Comparison of ENCODE assay signal across 11 cellular contexts in genomic region chr15:75036269-75036668, GRCh38. TPM values are rescaled to one million over a fixed set of nuclear protein-coding genes. Genes with fewer than 3 reads are reported as not detected.
DNase-seq lines count a peak whose midpoint lies in the region; ATAC-seq and TF ChIP-seq lines count a peak whose summit lies in the region.
"Had no signal": no experiment of that assay in that cellular context is flagged by ENCODE, and none has a peak within 500 bp of the region (broad histone marks: within the 10 kb centered on the region; RNA-seq: fewer than 3 reads in every experiment).

No MANE protein-coding gene starts in this region.

- no peaks in the 10 kb centered on the region for H3K27me3 ChIP-seq in mammary epithelial cell (ENCODE audit: insufficient read depth, low read length)
- H3K27me3 ChIP-seq in mesendoderm (ENCODE audit: insufficient read depth, low read length, poor library complexity), result no peaks in the 10 kb centered on the region
- no peaks in the 10 kb centered on the region for H3K27me3 ChIP-seq in naive thymus-derived CD4-positive, alpha-beta T cell (ENCODE audit: control insufficient read depth in 2 of 2, insufficient read depth in 2 of 2, low read length in 2 of 2)

- BruUV-seq in Calu3 (replicated peaks; lab: Mats Ljungman, UMichigan) (no TSS peak), mammary epithelial cell (replicated peaks; lab: Mats Ljungman, UMichigan) (no TSS peak)

- H2BK120ac ChIP-seq in mesendoderm (ENCODE audit: low read depth, low read length), result no peak overlapping the region

- H4K5ac ChIP-seq in mesendoderm (ENCODE audit: low read length), result no peak overlapping the region

- H3K4me3 Mint-ChIP-seq in Calu3 (ENCODE audit: low read depth, unreplicated experiment), result no peak overlapping the region
- peak overlapping the region in 1 of 10 donors; percentile 37 for H3K4me3 Mint-ChIP-seq in naive thymus-derived CD4-positive, alpha-beta T cell
- H3K4me3 Mint-ChIP-seq: activated naive CD4-positive, alpha-beta T cell treated with anti-CD3 and anti-CD28 coated beads, Interleukin-2, amount 10 ng/mL, durations not matched to agents 7 days and 5 days had no signal

- no peak overlapping the region for H2AK5ac ChIP-seq in mesendoderm (ENCODE audit: low read length)

- H2AFZ ChIP-seq in mammary epithelial cell (ENCODE audit: low read depth, low read length), result no peak overlapping the region

- H3K36me3 ChIP-seq in mammary epithelial cell (ENCODE audit: insufficient read depth, low read length), result no peaks in the 10 kb centered on the region
- no peaks in the 10 kb centered on the region for H3K36me3 ChIP-seq in mesendoderm (ENCODE audit: control insufficient read depth, insufficient read depth, low read length)
- peaks cover 0 to 9% (median 0%) of the 10 kb centered on the region in 3 experiments for H3K36me3 ChIP-seq in naive thymus-derived CD4-positive, alpha-beta T cell (ENCODE audit: control insufficient read depth in 2 of 3, insufficient read depth in 3 of 3, low read length in 3 of 3)

- TF ChIP-seq CTCF in Calu3 (IDR thresholded peaks at IDR 0.05; ENCODE audit: unreplicated experiment), result no peak
- TF ChIP-seq CTCF in mammary epithelial cell (conservative IDR thresholded peaks at IDR 0.05 in 1 of 2, IDR thresholded peaks at IDR 0.05 in 1 of 2; ENCODE audit: extremely low read depth in 1 of 2, insufficient read depth in 1 of 2, low read depth in 1 of 2, low read length in 2 of 2), result no peak

- H3K4me1 Mint-ChIP-seq in Calu3 (ENCODE audit: low read depth, unreplicated experiment), result peaks cover 60% of the 10 kb centered on the region
- peaks cover 11 to 67% (median 23%) of the 10 kb centered on the region in 7 donors for H3K4me1 Mint-ChIP-seq in naive thymus-derived CD4-positive, alpha-beta T cell

- POLR2A ChIA-PET in naive thymus-derived CD4-positive, alpha-beta T cell (lab: Charles Lee), result interaction anchor here (0.7 kb wide), 1 partner anchor 151 kb away, joined by 3 read pairs; no protein-coding TSS in a partner anchor

- H3K9me3 ChIP-seq in mammary epithelial cell (replicated peaks; ENCODE audit: insufficient read depth, low read length), result no peaks in the 10 kb centered on the region
- H3K9me3 ChIP-seq in naive thymus-derived CD4-positive, alpha-beta T cell (ENCODE audit: control insufficient read depth in 2 of 3, low read length in 3 of 3), result no peaks in the 10 kb centered on the region

- CTCF ChIA-PET in Calu3 (lab: Charles Lee), result interaction anchor here (0.6 to 1.9 kb wide), 6 partner anchors 11 to 484 kb away, joined by 3 to 8 read pairs (median 4); partner anchors contain the start of gene C15orf39
- CTCF ChIA-PET in mammary epithelial cell (lab: Charles Lee; ENCODE audit: low non-redundant PET), result no interaction called here
- CTCF ChIA-PET in naive thymus-derived CD4-positive, alpha-beta T cell (lab: Charles Lee), result no interaction called here

- no peak overlapping the region for H2BK15ac ChIP-seq in mesendoderm (replicated peaks; ENCODE audit: low read depth)

- H3K27ac ChIP-seq in mammary epithelial cell (ENCODE audit: insufficient read depth, low read depth, low read length) (no peak overlapping the region), mesendoderm (ENCODE audit: low read depth, low read length) (no peak overlapping the region)
- no peak overlapping the region for H3K27ac ChIP-seq in naive thymus-derived CD4-positive, alpha-beta T cell (ENCODE audit: low read depth, low read length)

- H3K9me3 Mint-ChIP-seq in Calu3 (ENCODE audit: low read depth, unreplicated experiment), result no peaks in the 10 kb centered on the region
- H3K9me3 Mint-ChIP-seq in naive thymus-derived CD4-positive, alpha-beta T cell, result no peaks in the 10 kb centered on the region
- H3K9me3 Mint-ChIP-seq: activated naive CD4-positive, alpha-beta T cell treated with anti-CD3 and anti-CD28 coated beads, Interleukin-2, amount 10 ng/mL, durations not matched to agents 7 days and 5 days had no signal

- H3K4me1 ChIP-seq in mammary epithelial cell (ENCODE audit: insufficient read depth, low read length) (peaks cover 35% of the 10 kb centered on the region), mesendoderm (ENCODE audit: control insufficient read depth, low read depth, low read length) (peaks cover 3% of the 10 kb centered on the region)
- no peaks in the 10 kb centered on the region for H3K4me1 ChIP-seq in naive thymus-derived CD4-positive, alpha-beta T cell (ENCODE audit: control insufficient read depth in 2 of 2, insufficient read depth in 2 of 2, low read length in 2 of 2)

- no peak for ATAC-seq in naive thymus-derived CD4-positive, alpha-beta T cell
- ATAC-seq in HG03139 (IDR thresholded peaks at IDR 0.05; ENCODE audit: unreplicated experiment), result no peak

- no peaks in the 10 kb centered on the region for H3K27me3 Mint-ChIP-seq in Calu3 (ENCODE audit: unreplicated experiment)
- H3K27me3 Mint-ChIP-seq in naive thymus-derived CD4-positive, alpha-beta T cell, result no peaks in the 10 kb centered on the region
- H3K27me3 Mint-ChIP-seq: activated naive CD4-positive, alpha-beta T cell treated with anti-CD3 and anti-CD28 coated beads, Interleukin-2, amount 10 ng/mL, durations not matched to agents 7 days and 5 days had no signal

- no peak overlapping the region for H3K56ac ChIP-seq in mesendoderm (ENCODE audit: low read length)

- H3K27ac Mint-ChIP-seq in Calu3 (ENCODE audit: unreplicated experiment), result peak overlapping the region; percentile 21
- H3K27ac Mint-ChIP-seq in naive thymus-derived CD4-positive, alpha-beta T cell, result no peak overlapping the region
- H3K27ac Mint-ChIP-seq: activated naive CD4-positive, alpha-beta T cell treated with anti-CD3 and anti-CD28 coated beads, Interleukin-2, amount 10 ng/mL, durations not matched to agents 7 days and 5 days had no signal

- no peak overlapping the region for H3K23ac ChIP-seq in mesendoderm (ENCODE audit: low read length)

- dilution Hi-C loops in mammary epithelial cell (cut with HindIII; ENCODE audit: low sequenced_read_pairs), result no loop called here

- WGBS in mammary epithelial cell (ENCODE audit: low coverage, missing lambda C conversion rate), result 65% methylated on average over 3 of the region's 3 CpGs
- WGBS in mesendoderm (ENCODE audit: extremely low coverage, insufficient coverage, low lambda C conversion rate), result no CpG with 5 or more reads among the region's 3 CpGs

- no peaks in the 10 kb centered on the region for H4K20me1 ChIP-seq in mammary epithelial cell (ENCODE audit: insufficient read depth, low read length)

- DNase-seq in Calu3 (peak; percentile 80), LoVo (ENCODE audit: low spot score) (peak; percentile 97), mammary epithelial cell (peak; percentile 74), mesendoderm (peak; percentile 96), amygdala (lab: John Stamatoyannopoulos, UW) (no peak)
- DNase-seq in naive thymus-derived CD4-positive, alpha-beta T cell, result no peak
- no peak for DNase-seq in stimulated activated CD4-positive, alpha-beta T cell treated with anti-CD3 and anti-CD28 coated beads, Interleukin-2, amount 100 ng/mL, for 48 hours
- DNase-seq: activated naive CD4-positive, alpha-beta T cell treated with anti-CD3 and anti-CD28 coated beads, Interleukin-2, amount 10 ng/mL, durations not matched to agents 7 days and 5 days; DMS79 treated with DMSO at 0.1 percent for 48 hours; NCI-H524 had no signal

- H3K18ac ChIP-seq in mesendoderm (ENCODE audit: low read length), result no peak overlapping the region

- H3K4ac ChIP-seq in mesendoderm (ENCODE audit: low read depth, low read length), result no peak overlapping the region

- H4K8ac ChIP-seq in mesendoderm (ENCODE audit: low read depth, low read length), result no peak overlapping the region

- H3K79me2 ChIP-seq in mammary epithelial cell (ENCODE audit: insufficient read depth, low read length), result no peaks in the 10 kb centered on the region
- H3K79me2 ChIP-seq in mesendoderm (ENCODE audit: control insufficient read depth, insufficient read depth, low read length), result no peaks in the 10 kb centered on the region

- peaks cover 2% of the 10 kb centered on the region for H3K79me1 ChIP-seq in mesendoderm (ENCODE audit: low read length)

- no peak overlapping the region for H3K4me2 ChIP-seq in mammary epithelial cell (ENCODE audit: insufficient read depth, low read depth, low read length)
- H3K4me2 ChIP-seq in mesendoderm (ENCODE audit: low read length), result no peak overlapping the region

- in situ Hi-C loops in mammary epithelial cell (cut with MboI; ENCODE audit: low sequenced_read_pairs in 2 of 2), result no loop called here

- H3K9ac ChIP-seq in mammary epithelial cell (ENCODE audit: insufficient read depth, low read length) (no peak overlapping the region), mesendoderm (ENCODE audit: low read length) (no peak overlapping the region)

- H2BK5ac ChIP-seq in mesendoderm (ENCODE audit: low read length), result no peak overlapping the region

- H3K4me3 ChIP-seq in mammary epithelial cell (replicated peaks in 1 of 3; ENCODE audit: insufficient read depth in 1 of 3, low read depth in 2 of 3, low read length in 3 of 3) (no peak overlapping the region), mesendoderm (ENCODE audit: low read length) (no peak overlapping the region)
- H3K4me3 ChIP-seq in naive thymus-derived CD4-positive, alpha-beta T cell (ENCODE audit: low read length), result no peak overlapping the region

- intact Hi-C loops in Calu3 (cut with micrococcal nuclease; ENCODE audit: unreplicated experiment) (no loop called here), mammary epithelial cell (cut with micrococcal nuclease) (no loop called here)
- intact Hi-C loops in naive thymus-derived CD4-positive, alpha-beta T cell (cut with micrococcal nuclease), result no loop called here

- peaks cover 19% of the 10 kb centered on the region for H3K36me3 Mint-ChIP-seq in Calu3 (ENCODE audit: insufficient read depth, unreplicated experiment)
- peaks cover 4 to 33% (median 14%) of the 10 kb centered on the region in 5 donors for H3K36me3 Mint-ChIP-seq in naive thymus-derived CD4-positive, alpha-beta T cell

RNA-seq across cellular contexts. Expression of gene PPCDC, which starts 12.9 kb away (rescaled TPM):
- total RNA-seq in Calu3 (2022) (23.4 and 24.4 TPM in 2 replicates), mammary epithelial cell (10 to 100 TPM in 1 of 2 donors, 1 to 10 TPM in 1; 8.2 to 20.9 TPM)
- 23.0 TPM for polyA plus RNA-seq in mammary epithelial cell
- polyA minus RNA-seq in mammary epithelial cell, result 11.3 TPM
- polyA plus RNA-seq in mesendoderm (2013, experiment 1 of 2), result 10.8 TPM
- 11.7 TPM for polyA plus RNA-seq in mesendoderm (2013, experiment 2 of 2)
- 10 to 100 TPM; 11.7 to 31.3 (median 17.1) TPM for total RNA-seq in naive thymus-derived CD4-positive, alpha-beta T cell
- polyA plus RNA-seq in naive thymus-derived CD4-positive, alpha-beta T cell, result 10 to 100 TPM; 12.4 to 14.5 TPM

RNA-seq across cellular contexts. Expression of gene SCAMP5, which starts 40.9 kb away (rescaled TPM):
- total RNA-seq in Calu3 (2022), result 10.7 and 13.6 TPM in 2 replicates
- 1 to 10 TPM; 1.1 to 1.3 TPM for total RNA-seq in mammary epithelial cell
- polyA plus RNA-seq in mammary epithelial cell, result 0.91 TPM
- 2.1 TPM for polyA minus RNA-seq in mammary epithelial cell
- polyA plus RNA-seq in mesendoderm (2013, experiment 1 of 2), result 17.2 TPM
- polyA plus RNA-seq in mesendoderm (2013, experiment 2 of 2), result 17.7 TPM
- 1 to 10 TPM in 2 of 5 experiments, under 1 TPM in 3; 0.35 to 9.5 (median 0.87) TPM for total RNA-seq in naive thymus-derived CD4-positive, alpha-beta T cell
- polyA plus RNA-seq in naive thymus-derived CD4-positive, alpha-beta T cell, result under 1 TPM; 0.06 to 0.15 TPM

Comparison
In these comparisons a context has a peak if more than half of its experiments do, and no peak if none do; other contexts are left out.
1. DNase-seq: peak in Calu3 (single experiment), LoVo (single experiment), mammary epithelial cell (single experiment) and mesendoderm (single experiment); none in naive thymus-derived CD4-positive, alpha-beta T cell (0 of 9), stimulated activated CD4-positive, alpha-beta T cell treated with anti-CD3 and anti-CD28 coated beads, Interleukin-2, amount 100 ng/mL, for 48 hours (0 of 2) and amygdala (0 of 56).